Comparison of ENCODE assay signal across 11 cellular contexts in genomic region chr9:133368249-133368881, GRCh38. TPM values are rescaled to one million over a fixed set of nuclear protein-coding genes. Genes with fewer than 3 reads are reported as not detected.
A peak's percentile ranks its signal among the peaks of the same experiment; 100 is the strongest.
DNase-seq lines count a peak whose midpoint lies in the region; FAIRE-seq and TF ChIP-seq lines count a peak whose summit lies in the region.
"Had no signal": no experiment of that assay in that cellular context is flagged by ENCODE, and none has a peak within 500 bp of the region (broad histone marks: within the 10 kb centered on the region; RNA-seq: fewer than 3 reads in every experiment).

No MANE protein-coding gene starts in this region.

- H3K4me3 Mint-ChIP-seq in activated CD4-positive, alpha-beta T cell treated with anti-CD3 and anti-CD28 coated beads, Interleukin-2, amount 10 ng/mL, durations not matched to agents 24 days and 14 days, result peak overlapping the region; percentile 22
- H3K4me3 Mint-ChIP-seq in activated T-helper 1 cell treated with anti-CD3 and anti-CD28 coated beads, Interleukin-12 subunit alpha, Interleukin-12 subunit beta, Interleukin-2, Interleukin-4 antibody, amounts not matched to agents 30 ng/mL and 10 ng/mL and 1 ng/mL, durations not matched to agents 14 hours and 24 hours and 36 hours, result peak overlapping the region; percentile 66
- H3K4me3 Mint-ChIP-seq: dendritic cell treated with granulocyte-macrophage colony-stimulating factor and Interleukin-4, amounts not matched to agents 40 ng/mL and 50 ng/mL, for 4 days had no signal

- TF ChIP-seq EP300 in stomach (IDR thresholded peaks at IDR 0.05), result no peak

- peaks cover 80% of the 10 kb centered on the region for H3K36me3 Mint-ChIP-seq in activated CD4-positive, alpha-beta T cell treated with anti-CD3 and anti-CD28 coated beads, Interleukin-2, amount 10 ng/mL, durations not matched to agents 24 days and 14 days (ENCODE audit: low read depth)
- peaks cover 55% of the 10 kb centered on the region for H3K36me3 Mint-ChIP-seq in activated T-helper 1 cell treated with anti-CD3 and anti-CD28 coated beads, Interleukin-12 subunit alpha, Interleukin-12 subunit beta, Interleukin-2, Interleukin-4 antibody, amounts not matched to agents 30 ng/mL and 10 ng/mL and 1 ng/mL, durations not matched to agents 14 hours and 24 hours and 36 hours (ENCODE audit: low read depth)

- no peaks in the 10 kb centered on the region for H3K27me3 Mint-ChIP-seq in activated CD4-positive, alpha-beta T cell treated with anti-CD3 and anti-CD28 coated beads, Interleukin-2, amount 10 ng/mL, durations not matched to agents 24 days and 14 days
- H3K27me3 Mint-ChIP-seq in activated T-helper 1 cell treated with anti-CD3 and anti-CD28 coated beads, Interleukin-12 subunit alpha, Interleukin-12 subunit beta, Interleukin-2, Interleukin-4 antibody, amounts not matched to agents 30 ng/mL and 10 ng/mL and 1 ng/mL, durations not matched to agents 14 hours and 24 hours and 36 hours (ENCODE audit: insufficient read depth), result no peaks in the 10 kb centered on the region
- H3K27me3 Mint-ChIP-seq: dendritic cell treated with granulocyte-macrophage colony-stimulating factor and Interleukin-4, amounts not matched to agents 40 ng/mL and 50 ng/mL, for 4 days had no signal

- TF ChIP-seq CTCF in kidney (IDR thresholded peaks at IDR 0.05; ENCODE audit: borderline replicate concordance, extremely low read depth, insufficient read depth), result no peak
- TF ChIP-seq CTCF in stomach (IDR thresholded peaks at IDR 0.05), result no peak
- TF ChIP-seq CTCF in GM13976 (IDR thresholded peaks at IDR 0.05; ENCODE audit: borderline replicate concordance, control extremely low read depth, extremely low read depth, insufficient read depth, missing control alignments), result no peak

- H3K4me3 ChIP-seq in kidney (ENCODE audit: low read length in 2 of 2) (peak overlapping the region; percentile 1 to 9), stomach (peak overlapping the region in 1 of 4 donors; percentile 25)
- H3K4me3 ChIP-seq: HAP-1 had no signal

- H3K9me3 Mint-ChIP-seq in activated CD4-positive, alpha-beta T cell treated with anti-CD3 and anti-CD28 coated beads, Interleukin-2, amount 10 ng/mL, durations not matched to agents 24 days and 14 days, result no peaks in the 10 kb centered on the region
- H3K9me3 Mint-ChIP-seq in activated T-helper 1 cell treated with anti-CD3 and anti-CD28 coated beads, Interleukin-12 subunit alpha, Interleukin-12 subunit beta, Interleukin-2, Interleukin-4 antibody, amounts not matched to agents 30 ng/mL and 10 ng/mL and 1 ng/mL, durations not matched to agents 14 hours and 24 hours and 36 hours, result no peaks in the 10 kb centered on the region
- H3K9me3 Mint-ChIP-seq: dendritic cell treated with granulocyte-macrophage colony-stimulating factor and Interleukin-4, amounts not matched to agents 40 ng/mL and 50 ng/mL, for 4 days had no signal

- H3K4me1 ChIP-seq in kidney (ENCODE audit: control insufficient read depth in 1 of 2, insufficient read depth in 1 of 2, low read depth in 1 of 2, low read length in 2 of 2), result peaks cover 53 to 74% of the 10 kb centered on the region in 2 donors
- peaks cover 63 to 88% (median 70%) of the 10 kb centered on the region in 4 donors for H3K4me1 ChIP-seq in stomach
- H3K4me1 ChIP-seq: HAP-1 had no signal

- in situ Hi-C loops in GM13976 (cut with MboI; ENCODE audit: low sequenced_read_pairs, unreplicated experiment), result no loop called here

- no peaks in the 10 kb centered on the region for H3K27me3 ChIP-seq in stomach

- peak overlapping the region in 1 of 2 donors; percentile 10 for H3K9ac ChIP-seq in kidney (ENCODE audit: low read length in 2 of 2)

- no peak for TF ChIP-seq POLR2A in stomach (IDR thresholded peaks at IDR 0.05)

- intact Hi-C loops in activated CD4-positive, alpha-beta T cell treated with anti-CD3 and anti-CD28 coated beads, Interleukin-2, amount 10 ng/mL, durations not matched to agents 24 days and 14 days (cut with micrococcal nuclease), result no loop called here
- intact Hi-C loops in activated T-helper 1 cell treated with anti-CD3 and anti-CD28 coated beads, Interleukin-12 subunit alpha, Interleukin-12 subunit beta, Interleukin-2, Interleukin-4 antibody, amounts not matched to agents 30 ng/mL and 10 ng/mL and 1 ng/mL, durations not matched to agents 14 hours and 24 hours and 36 hours (cut with micrococcal nuclease), result no loop called here
- intact Hi-C loops in kidney (cut with DNase I) (no loop called here), stomach (cut with DNase I; ENCODE audit: low total_unique reads) (no loop called here)

- DNase-seq in activated CD4-positive, alpha-beta T cell treated with anti-CD3 and anti-CD28 coated beads, Interleukin-2, amount 10 ng/mL, durations not matched to agents 24 days and 14 days, result no peak
- no peak for DNase-seq in activated CD4-positive, alpha-beta T cell treated with anti-CD3 and anti-CD28 coated beads, Interleukin-2, amount 50 U/mL, for 4 hours
- DNase-seq in activated T-helper 1 cell treated with anti-CD3 and anti-CD28 coated beads, Interleukin-12 subunit alpha, Interleukin-12 subunit beta, Interleukin-2, Interleukin-4 antibody, amounts not matched to agents 30 ng/mL and 10 ng/mL and 1 ng/mL, durations not matched to agents 14 hours and 24 hours and 36 hours (ENCODE audit: low spot score), result no peak
- DNase-seq in kidney, result no peak
- DNase-seq in stomach, result no peak
- DNase-seq in GM13976 (ENCODE audit: low spot score), result no peak
- DNase-seq in NCI-H2171 treated with DMSO at 0.1 percent for 48 hours (lab: John Stamatoyannopoulos, UW), result no peak
- no peak for DNase-seq in OCI-M1 (lab: John Stamatoyannopoulos, UW)
- DNase-seq: stimulated activated CD4-positive, alpha-beta T cell treated with anti-CD3 and anti-CD28 coated beads, Interleukin-12 subunit alpha, Interleukin-12 subunit beta, amount 100 ng/mL, for 4 hours had no signal

- peak overlapping the region; percentile 94 for H3K27ac Mint-ChIP-seq in activated CD4-positive, alpha-beta T cell treated with anti-CD3 and anti-CD28 coated beads, Interleukin-2, amount 10 ng/mL, durations not matched to agents 24 days and 14 days
- peak overlapping the region; percentile 76 for H3K27ac Mint-ChIP-seq in activated T-helper 1 cell treated with anti-CD3 and anti-CD28 coated beads, Interleukin-12 subunit alpha, Interleukin-12 subunit beta, Interleukin-2, Interleukin-4 antibody, amounts not matched to agents 30 ng/mL and 10 ng/mL and 1 ng/mL, durations not matched to agents 14 hours and 24 hours and 36 hours
- H3K27ac Mint-ChIP-seq: dendritic cell treated with granulocyte-macrophage colony-stimulating factor and Interleukin-4, amounts not matched to agents 40 ng/mL and 50 ng/mL, for 4 days had no signal

- peaks cover 52% of the 10 kb centered on the region for H3K4me1 Mint-ChIP-seq in activated CD4-positive, alpha-beta T cell treated with anti-CD3 and anti-CD28 coated beads, Interleukin-2, amount 10 ng/mL, durations not matched to agents 24 days and 14 days
- peaks cover 57% of the 10 kb centered on the region for H3K4me1 Mint-ChIP-seq in activated T-helper 1 cell treated with anti-CD3 and anti-CD28 coated beads, Interleukin-12 subunit alpha, Interleukin-12 subunit beta, Interleukin-2, Interleukin-4 antibody, amounts not matched to agents 30 ng/mL and 10 ng/mL and 1 ng/mL, durations not matched to agents 14 hours and 24 hours and 36 hours (ENCODE audit: low read depth)

- H3K9me3 ChIP-seq in kidney (ENCODE audit: control insufficient read depth in 1 of 2, low read length in 2 of 2) (no peaks in the 10 kb centered on the region), stomach (no peaks in the 10 kb centered on the region)
- H3K9me3 ChIP-seq: HAP-1 had no signal

- H3K36me3 ChIP-seq in kidney (ENCODE audit: control insufficient read depth in 1 of 2, insufficient read depth in 2 of 2, low read length in 2 of 2) (peaks cover 25 to 38% of the 10 kb centered on the region in 2 donors), stomach (peaks cover 61 to 78% (median 71%) of the 10 kb centered on the region in 4 donors)

- H3K27ac ChIP-seq in kidney (ENCODE audit: low read depth in 2 of 2, low read length in 2 of 2), result peak overlapping the region; percentile 13 to 55
- H3K27ac ChIP-seq in stomach, result peak overlapping the region; percentile 60 to 75 (median 63)

- FAIRE-seq in kidney (lab: Jason Lieb, UNC), result no peak

- 21 to 44% (median 37%) methylated on average over 18 of the region's 18 CpGs for WGBS in stomach, 5 donors

RNA-seq across cellular contexts. Expression of gene SURF4, which starts 7.5 kb away (rescaled TPM):
- total RNA-seq in activated CD4-positive, alpha-beta T cell treated with anti-CD3 and anti-CD28 coated beads, Interleukin-2, amount 10 ng/mL, durations not matched to agents 24 days and 14 days, result 235 and 240 TPM in 2 replicates
- 236 and 242 TPM in 2 replicates for total RNA-seq in activated T-helper 1 cell treated with anti-CD3 and anti-CD28 coated beads, Interleukin-12 subunit alpha, Interleukin-12 subunit beta, Interleukin-2, Interleukin-4 antibody, amounts not matched to agents 30 ng/mL and 10 ng/mL and 1 ng/mL, durations not matched to agents 14 hours and 24 hours and 36 hours
- total RNA-seq in kidney (138 TPM), stomach (100 to 1,000 TPM; 123 to 200 (median 147) TPM)
- polyA plus RNA-seq in kidney (ENCODE audit: insufficient read depth, low read depth, low replicate concordance) (121 TPM), stomach (10 to 100 TPM; 26.4 to 57.0 (median 42.4) TPM)

RNA-seq across cellular contexts. Expression of gene STKLD1, which starts 7.8 kb away (rescaled TPM):
- 0.16 and 0.33 TPM in 2 replicates for total RNA-seq in activated CD4-positive, alpha-beta T cell treated with anti-CD3 and anti-CD28 coated beads, Interleukin-2, amount 10 ng/mL, durations not matched to agents 24 days and 14 days
- total RNA-seq in activated T-helper 1 cell treated with anti-CD3 and anti-CD28 coated beads, Interleukin-12 subunit alpha, Interleukin-12 subunit beta, Interleukin-2, Interleukin-4 antibody, amounts not matched to agents 30 ng/mL and 10 ng/mL and 1 ng/mL, durations not matched to agents 14 hours and 24 hours and 36 hours, result 0.64 and 1.5 TPM in 2 replicates
- total RNA-seq in kidney, result 1.9 TPM
- polyA plus RNA-seq in kidney (ENCODE audit: insufficient read depth, low read depth, low replicate concordance), result 4.0 TPM
- total RNA-seq in stomach, result not detected
- polyA plus RNA-seq in stomach, result 1 to 10 TPM; 1.3 to 2.6 (median 1.9) TPM

RNA-seq across cellular contexts. Expression of gene SURF2, which starts 12.0 kb away (rescaled TPM):
- total RNA-seq in activated CD4-positive, alpha-beta T cell treated with anti-CD3 and anti-CD28 coated beads, Interleukin-2, amount 10 ng/mL, durations not matched to agents 24 days and 14 days, result 28.5 and 29.3 TPM in 2 replicates
- total RNA-seq in activated T-helper 1 cell treated with anti-CD3 and anti-CD28 coated beads, Interleukin-12 subunit alpha, Interleukin-12 subunit beta, Interleukin-2, Interleukin-4 antibody, amounts not matched to agents 30 ng/mL and 10 ng/mL and 1 ng/mL, durations not matched to agents 14 hours and 24 hours and 36 hours, result 28.6 and 30.9 TPM in 2 replicates
- total RNA-seq in kidney, result 23.5 TPM
- 61.2 TPM for polyA plus RNA-seq in kidney (ENCODE audit: insufficient read depth, low read depth, low replicate concordance)
- total RNA-seq in stomach, result 10 to 100 TPM in 2 of 5 donors, 1 to 10 TPM in 3; 1.8 to 75.3 (median 7.1) TPM
- polyA plus RNA-seq in stomach, result 10 to 100 TPM; 45.4 to 54.4 (median 47.1) TPM

RNA-seq across cellular contexts. Expression of gene SURF1, which starts 12.1 kb away (rescaled TPM):
- total RNA-seq in activated CD4-positive, alpha-beta T cell treated with anti-CD3 and anti-CD28 coated beads, Interleukin-2, amount 10 ng/mL, durations not matched to agents 24 days and 14 days, result 29.8 and 33.2 TPM in 2 replicates
- total RNA-seq in activated T-helper 1 cell treated with anti-CD3 and anti-CD28 coated beads, Interleukin-12 subunit alpha, Interleukin-12 subunit beta, Interleukin-2, Interleukin-4 antibody, amounts not matched to agents 30 ng/mL and 10 ng/mL and 1 ng/mL, durations not matched to agents 14 hours and 24 hours and 36 hours, result 36.3 and 37.7 TPM in 2 replicates
- total RNA-seq in kidney (45.0 TPM), stomach (10 to 100 TPM in 3 of 5 donors, 1 to 10 TPM in 2; 1.7 to 46.9 (median 22.6) TPM)
- polyA plus RNA-seq in kidney (ENCODE audit: insufficient read depth, low read depth, low replicate concordance) (165 TPM), stomach (100 to 1,000 TPM in 1 of 3 donors, 10 to 100 TPM in 2; 92.5 to 118 (median 95.5) TPM)

RNA-seq across cellular contexts. Expression of gene RPL7A, which starts 20.3 kb away (rescaled TPM):
- total RNA-seq in activated CD4-positive, alpha-beta T cell treated with anti-CD3 and anti-CD28 coated beads, Interleukin-2, amount 10 ng/mL, durations not matched to agents 24 days and 14 days, result 2,650 and 2,658 TPM in 2 replicates
- 2,401 and 2,463 TPM in 2 replicates for total RNA-seq in activated T-helper 1 cell treated with anti-CD3 and anti-CD28 coated beads, Interleukin-12 subunit alpha, Interleukin-12 subunit beta, Interleukin-2, Interleukin-4 antibody, amounts not matched to agents 30 ng/mL and 10 ng/mL and 1 ng/mL, durations not matched to agents 14 hours and 24 hours and 36 hours
- total RNA-seq in kidney, result 1,502 TPM
- 2,097 TPM for polyA plus RNA-seq in kidney (ENCODE audit: insufficient read depth, low read depth, low replicate concordance)
- 1,000 to 10,000 TPM in 4 of 5 donors, 100 to 1,000 TPM in 1; 809 to 1,438 (median 1,206) TPM for total RNA-seq in stomach
- polyA plus RNA-seq in stomach, result 1,000 to 10,000 TPM; 3,101 to 4,243 (median 3,368) TPM
